ENCODE assay signal across 26 cellular contexts in the genomic region with DNA sequence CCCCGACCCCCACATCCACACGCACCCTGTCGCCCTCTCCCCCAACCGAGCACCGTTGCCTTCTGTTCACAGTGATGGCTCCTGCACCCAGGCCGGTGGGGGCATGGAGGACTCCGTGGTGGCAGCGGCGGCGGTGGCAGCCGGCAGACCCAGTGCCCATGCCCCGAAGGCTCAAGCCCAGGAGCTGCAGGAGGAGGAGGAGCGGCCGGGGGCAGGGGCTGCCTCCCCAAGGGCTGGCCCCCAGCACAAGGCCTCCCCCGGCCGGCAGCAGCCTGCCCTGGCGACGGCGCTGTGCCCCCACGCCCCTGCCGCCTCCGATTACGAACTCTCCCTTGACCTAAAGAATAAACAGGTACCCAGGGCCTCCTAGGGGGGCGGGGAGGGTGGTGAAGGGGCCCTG. TPM values are rescaled to one million over a fixed set of nuclear protein-coding genes. Genes with fewer than 3 reads are reported as not detected.
A peak's percentile ranks its signal among the peaks of the same experiment; 100 is the strongest.
DNase-seq lines count a peak whose midpoint lies in the region; ATAC-seq, FAIRE-seq and TF ChIP-seq lines count a peak whose summit lies in the region.
"Had no signal": no experiment of that assay in that cellular context is flagged by ENCODE, and none has a peak within 500 bp of the region (broad histone marks: within the 10 kb centered on the region; RNA-seq: fewer than 3 reads in every experiment).

No MANE protein-coding gene starts in this region.

- H3K4me3 ChIP-seq in K562 (no peak overlapping the region), osteoblast (ENCODE audit: insufficient read depth, low read length) (no peak overlapping the region)
- H3K4me3 ChIP-seq: A549; BLaER1 treated with 17β-estradiol and CSF1 and Interleukin-3, amounts not matched to agents 10 nM and 100 nM had no signal

- no peak for FAIRE-seq in K562 (lab: Jason Lieb, UNC)
- FAIRE-seq: A549, D721Med, G401.6, GM12891, GM19239 had no signal

- POLR2A ChIA-PET in K562 (lab: Yijun Ruan, JAX), result interaction anchor here (0.6 to 0.7 kb wide), 3 partner anchors 16 to 62 kb away, joined by 3 to 5 read pairs (median 3); no protein-coding TSS in a partner anchor

- CTCF ChIA-PET in K562 (lab: Yijun Ruan, JAX; ENCODE audit: low intra/inter-chr PET ratio), result no interaction called here

- no peak overlapping the region for H3K4me2 ChIP-seq in K562 (ENCODE audit: insufficient read depth, low read length)
- H3K4me2 ChIP-seq in osteoblast (ENCODE audit: insufficient read depth, low read length), result no peak overlapping the region
- H3K4me2 ChIP-seq: A549; BLaER1 treated with 17β-estradiol and CSF1 and Interleukin-3, amounts not matched to agents 10 nM and 100 nM had no signal

- TF ChIP-seq CTCF in K562 (IDR thresholded peaks at IDR 0.05 in 2 of 3, conservative IDR thresholded peaks at IDR 0.05 in 1 of 3; ENCODE audit: insufficient read depth in 2 of 3, low read depth in 1 of 3, low read length in 3 of 3) (no peak), osteoblast (IDR thresholded peaks at IDR 0.05; ENCODE audit: extremely low read depth, low read depth, low read length) (no peak)

- H3K27ac ChIP-seq in K562 (ENCODE audit: extremely low read depth, low read depth, low read length), result no peak overlapping the region
- H3K27ac ChIP-seq in osteoblast (ENCODE audit: low read depth, low read length), result no peak overlapping the region
- H3K27ac ChIP-seq: 22Rv1; A549; BLaER1 treated with 17β-estradiol and CSF1 and Interleukin-3, amounts not matched to agents 10 nM and 100 nM; C4-2B had no signal

- ATAC-seq in stimulated activated naive CD8-positive, alpha-beta T cell treated with anti-CD3 and anti-CD28 coated beads, Interleukin-15, amount 100 ng/mL, for 72 hours, result peak; percentile 36
- no peak for ATAC-seq in stimulated activated naive CD8-positive, alpha-beta T cell treated with anti-CD3 and anti-CD28 coated beads, Interleukin-15, Interleukin-2, amounts not matched to agents 100 U/mL and 50 U/mL, for 24 hours
- ATAC-seq in K562 (peak; percentile 51; the same call in 1 of the 3 replicates), HG03159 (IDR thresholded peaks at IDR 0.05; ENCODE audit: unreplicated experiment) (no peak), HG02938 (IDR thresholded peaks at IDR 0.05; ENCODE audit: unreplicated experiment) (no peak)
- ATAC-seq: A549; CD8-positive, alpha-beta T cell had no signal

- H3K4me1 ChIP-seq in K562 (replicated peaks in 1 of 2; ENCODE audit: control insufficient read depth in 2 of 2, insufficient read depth in 2 of 2, low read length in 2 of 2), result peaks cover 0 to 8% of the 10 kb centered on the region in 2 experiments; a peak in 2 of 5 replicates
- no peaks in the 10 kb centered on the region for H3K4me1 ChIP-seq in osteoblast (ENCODE audit: insufficient read depth, low read length)
- H3K4me1 ChIP-seq: A549, Caco-2 had no signal

- DNase-seq in stimulated activated naive CD8-positive, alpha-beta T cell treated with anti-CD3 and anti-CD28 coated beads, Interleukin-15, amount 100 ng/mL, for 72 hours, result no peak
- no peak for DNase-seq in stimulated activated naive CD8-positive, alpha-beta T cell treated with anti-CD3 and anti-CD28 coated beads, Interleukin-15, Interleukin-2, amounts not matched to agents 100 U/mL and 50 U/mL, for 24 hours
- DNase-seq in K562 (ENCODE audit: extremely low read depth in 1 of 4, low spot score in 3 of 4), result no peak
- peak; percentile 87 for DNase-seq in left kidney (ENCODE audit: low read depth, low spot score)
- peak; percentile 52 for DNase-seq in osteoblast (ENCODE audit: insufficient read length, low spot score, missing footprints)
- no peak for DNase-seq in SW480 (ENCODE audit: low spot score)
- DNase-seq: AML-193; Caco-2; Calu3; CD4-positive, alpha-beta T cell; CD8-positive, alpha-beta T cell; DMS79 treated with DMSO at 0.1 percent for 48 hours; GF-D8 had no signal

- no TSS peak for BruUV-seq in K562 (replicated peaks; lab: Mats Ljungman, UMichigan)

- H3K4me3 Mint-ChIP-seq in stimulated activated naive CD8-positive, alpha-beta T cell treated with anti-CD3 and anti-CD28 coated beads, Interleukin-15, amount 100 ng/mL, for 72 hours, result no peak overlapping the region
- H3K4me3 Mint-ChIP-seq: B cell; CD4-positive, alpha-beta T cell; CD8-positive, alpha-beta T cell had no signal

- peaks cover 7 to 64% of the 10 kb centered on the region in 2 experiments; a peak in 4 of 5 replicates for H3K27me3 ChIP-seq in K562 (ENCODE audit: control insufficient read depth in 2 of 2, insufficient read depth in 2 of 2, low read length in 2 of 2)
- H3K27me3 ChIP-seq in osteoblast (ENCODE audit: insufficient read depth, low read length), result peaks cover 17% of the 10 kb centered on the region
- H3K27me3 ChIP-seq: BLaER1 treated with 17β-estradiol and CSF1 and Interleukin-3, amounts not matched to agents 10 nM and 100 nM had no signal

- intact Hi-C loops in K562 (cut with micrococcal nuclease), result no loop called here

- no peak overlapping the region for H3K9ac ChIP-seq in K562 (ENCODE audit: insufficient read depth in 1 of 2, low read depth in 2 of 2, low read length in 2 of 2)
- H3K9ac ChIP-seq: BLaER1 treated with 17β-estradiol and CSF1 and Interleukin-3, amounts not matched to agents 10 nM and 100 nM had no signal

- no peaks in the 10 kb centered on the region for H3K36me3 ChIP-seq in K562 (ENCODE audit: control insufficient read depth, insufficient read depth, low read length)
- no peaks in the 10 kb centered on the region for H3K36me3 ChIP-seq in osteoblast (ENCODE audit: insufficient read depth, low read length)
- H3K36me3 ChIP-seq: BLaER1 treated with 17β-estradiol and CSF1 and Interleukin-3, amounts not matched to agents 10 nM and 100 nM had no signal

- WGBS in K562 (ENCODE audit: insufficient coverage, low coverage, missing lambda C conversion rate), result 6% methylated on average over 3 of the region's 24 CpGs

- no peaks in the 10 kb centered on the region for H3K27me3 Mint-ChIP-seq in stimulated activated naive CD8-positive, alpha-beta T cell treated with anti-CD3 and anti-CD28 coated beads, Interleukin-15, amount 100 ng/mL, for 72 hours

- H4K20me1 ChIP-seq in K562 (replicated peaks; ENCODE audit: control insufficient read depth, insufficient read depth, low read length), result no peaks in the 10 kb centered on the region
- H4K20me1 ChIP-seq in osteoblast (ENCODE audit: insufficient read depth, low read length), result no peaks in the 10 kb centered on the region
- H4K20me1 ChIP-seq: BLaER1 treated with 17β-estradiol and CSF1 and Interleukin-3, amounts not matched to agents 10 nM and 100 nM had no signal

- no peaks in the 10 kb centered on the region for H3K4me1 Mint-ChIP-seq in stimulated activated naive CD8-positive, alpha-beta T cell treated with anti-CD3 and anti-CD28 coated beads, Interleukin-15, amount 100 ng/mL, for 72 hours
- H3K4me1 Mint-ChIP-seq: B cell had no signal

- no peaks in the 10 kb centered on the region for H3K9me3 ChIP-seq in K562 (replicated peaks; ENCODE audit: control insufficient read depth, insufficient read depth, low read depth, low read length)
- H3K9me3 ChIP-seq in osteoblast (ENCODE audit: low read depth, low read length), result no peaks in the 10 kb centered on the region
- H3K9me3 ChIP-seq: A549; BLaER1 treated with 17β-estradiol and CSF1 and Interleukin-3, amounts not matched to agents 10 nM and 100 nM; Caco-2 had no signal

- no peak for TF ChIP-seq POLR2A in K562 (conservative IDR thresholded peaks at IDR 0.05)

- H3K79me2 ChIP-seq in K562 (ENCODE audit: control insufficient read depth, insufficient read depth, low read length), result no peaks in the 10 kb centered on the region
- H3K79me2 ChIP-seq in osteoblast (ENCODE audit: insufficient read depth, low read length), result no peaks in the 10 kb centered on the region

- TF ChIP-seq EP300 in K562 (IDR thresholded peaks at IDR 0.05; ENCODE audit: low read length), result no peak

- in situ Hi-C loops in K562 (cut with MboI), result no loop called here

- H3K9me3 Mint-ChIP-seq in stimulated activated naive CD8-positive, alpha-beta T cell treated with anti-CD3 and anti-CD28 coated beads, Interleukin-15, amount 100 ng/mL, for 72 hours, result no peaks in the 10 kb centered on the region
- H3K9me3 Mint-ChIP-seq: CD4-positive, alpha-beta T cell; CD8-positive, alpha-beta T cell had no signal

- no peak for TF ChIP-seq RAD21 in K562 (CRISPR knock-in tag; conservative IDR thresholded peaks at IDR 0.05 in 1 of 2, IDR thresholded peaks at IDR 0.05 in 1 of 2)

- no peaks in the 10 kb centered on the region for H3K9me1 ChIP-seq in K562 (ENCODE audit: control insufficient read depth, insufficient read depth, low read length)

- no peak overlapping the region for H3K27ac Mint-ChIP-seq in stimulated activated naive CD8-positive, alpha-beta T cell treated with anti-CD3 and anti-CD28 coated beads, Interleukin-15, amount 100 ng/mL, for 72 hours
- H3K27ac Mint-ChIP-seq: B cell; CD4-positive, alpha-beta T cell; CD8-positive, alpha-beta T cell had no signal

- H2AFZ ChIP-seq in K562 (ENCODE audit: low read depth, low read length), result no peak overlapping the region
- H2AFZ ChIP-seq in osteoblast (ENCODE audit: low read length), result no peak overlapping the region

TF ChIP-seq in K562, 482 proteins besides CTCF, POLR2A, EP300 and RAD21:
- TF ChIP-seq MCM5 (IDR thresholded peaks at IDR 0.05; ENCODE audit: low read depth) (no peak), XRCC4 (IDR thresholded peaks at IDR 0.05; ENCODE audit: extremely low read depth, insufficient read depth, insufficient read length) (no peak), ZNF224 (CRISPR knock-in tag; IDR thresholded peaks at IDR 0.05) (no peak), HDAC8 (tag; IDR thresholded peaks at IDR 0.05) (no peak)

RNA-seq across cellular contexts. Expression of a gene that starts 59.0 kb away (rescaled TPM):
- total RNA-seq in K562 (2011; cell fraction: chromatin; rRNA removed; ENCODE audit: low replicate concordance), result 0.25 and 0.62 TPM in 2 replicates
- 0.39 and 0.50 TPM in 2 replicates for total RNA-seq in K562 (2011; cell fraction: nucleolus; rRNA removed)
- 0.23 and 0.37 TPM in 2 replicates for total RNA-seq in K562 (2011; cell fraction: nucleoplasm; rRNA removed)
- total RNA-seq in K562 (2014; rRNA removed) (0.04 and 0.14 TPM in 2 replicates), K562 (2014; rRNA removed; fragmentation: Illumina TruSeq; extraction: Trizol) (not detected in 2 replicates), K562 (2015; rRNA removed; fragmentation: Illumina TruSeq; extraction: Trizol) (under 0.01 and 0.04 TPM in 2 replicates), K562 (2021) (0.07 and 0.11 TPM in 2 replicates), osteoblast (0.36 TPM in 1 of 2 replicates, not detected in the other)
- polyA plus RNA-seq in K562 (2011; rRNA removed) (0.11 and 0.25 TPM in 2 replicates), K562 (2014; fragmentation: Illumina TruSeq; extraction: Trizol) (0.04 TPM in 1 of 2 replicates, not detected in the other), K562 (2014; fragmentation: Nextera tagmentation; extraction: Ambion mirVana) (not detected), K562 (2014; rRNA removed) (0.04 and 0.15 TPM in 2 replicates)
- polyA plus RNA-seq in K562 (2011; cell fraction: cytosol; rRNA removed), result 0.04 and 0.24 TPM in 2 replicates
- polyA plus RNA-seq in K562 (2011; cell fraction: nucleus; rRNA removed), result 0.63 and 1.0 TPM in 2 replicates
- polyA plus RNA-seq in K562 (2012), result 0.09 and 0.14 TPM in 2 replicates
- 0.07 TPM in 1 of 2 replicates, not detected in the other for polyA minus RNA-seq in K562 (2011; rRNA and poly(A)+ RNA removed)
- polyA minus RNA-seq in K562 (2011; cell fraction: cytosol; rRNA and poly(A)+ RNA removed), result 0.38 TPM in 1 of 2 replicates, not detected in the other
- polyA minus RNA-seq in K562 (2011; cell fraction: nucleus; rRNA and poly(A)+ RNA removed), result 0.40 and 0.56 TPM in 2 replicates
- total RNA-seq: A172, Calu3 had no signal
- polyA plus RNA-seq: A549, BJ had no signal

Comparison
In these comparisons a context has a peak if more than half of its experiments do, and no peak if none do; other contexts are left out.
1. ATAC-seq: peak in stimulated activated naive CD8-positive, alpha-beta T cell treated with anti-CD3 and anti-CD28 coated beads, Interleukin-15, amount 100 ng/mL, for 72 hours (single experiment) and K562 (single experiment); none in stimulated activated naive CD8-positive, alpha-beta T cell treated with anti-CD3 and anti-CD28 coated beads, Interleukin-15, Interleukin-2, amounts not matched to agents 100 U/mL and 50 U/mL, for 24 hours (single experiment), HG03159 (single experiment) and HG02938 (single experiment).
2. DNase-seq: peak in left kidney (single experiment) and osteoblast (single experiment); none in stimulated activated naive CD8-positive, alpha-beta T cell treated with anti-CD3 and anti-CD28 coated beads, Interleukin-15, amount 100 ng/mL, for 72 hours (0 of 2), stimulated activated naive CD8-positive, alpha-beta T cell treated with anti-CD3 and anti-CD28 coated beads, Interleukin-15, Interleukin-2, amounts not matched to agents 100 U/mL and 50 U/mL, for 24 hours (single experiment), K562 (0 of 4) and SW480 (single experiment).